9 cellular contexts compared by ENCODE assay signal in the genomic region with DNA sequence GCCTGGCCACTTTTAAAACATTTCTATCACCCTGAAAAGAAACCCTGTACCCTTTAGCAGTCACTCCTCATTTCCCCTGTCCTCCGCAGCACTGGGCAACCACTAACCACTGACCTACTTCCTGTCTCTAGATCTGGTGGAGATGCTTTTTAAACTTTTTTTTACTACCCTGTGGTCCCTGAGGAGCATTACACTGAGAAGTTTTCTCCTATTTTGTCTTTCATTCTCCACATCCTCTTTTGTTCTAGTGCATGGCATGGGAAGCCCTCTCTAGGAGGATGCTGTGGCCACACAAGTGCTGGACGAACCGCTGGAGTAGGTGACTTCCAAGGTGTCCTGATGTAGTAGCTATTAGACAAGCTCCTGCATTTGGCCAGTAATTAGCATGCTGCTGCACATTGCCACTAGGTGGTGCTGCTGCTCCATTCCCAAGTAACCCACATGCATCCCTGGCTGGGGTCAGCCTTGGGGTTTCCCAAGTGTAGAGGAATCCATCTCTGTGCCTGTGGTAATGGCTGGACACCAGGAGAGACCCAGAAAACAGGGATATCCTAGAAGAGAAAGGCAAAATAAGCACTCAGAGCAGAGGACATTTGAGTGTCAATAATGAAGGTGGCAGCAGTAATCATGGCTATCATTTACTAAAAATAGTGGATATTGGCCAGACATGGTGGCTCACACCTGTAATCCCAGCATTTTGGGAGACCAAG.
DNase-seq lines count a peak whose midpoint lies in the region; ATAC-seq and TF ChIP-seq lines count a peak whose summit lies in the region.
"Had no signal": no experiment of that assay in that cellular context is flagged by ENCODE, and none has a peak within 500 bp of the region (broad histone marks: within the 10 kb centered on the region; RNA-seq: fewer than 3 reads in every experiment).

No MANE protein-coding gene starts in this region.

- H3K4me1 Mint-ChIP-seq in activated T-helper 2 cell treated with anti-CD3 and anti-CD28 coated beads, Interferon-gamma antibody, Interleukin-2, Interleukin-4, amounts not matched to agents 10 μg/mL and 5 μg/mL and 100 μg/mL, durations not matched to agents 14 hours and 24 hours and 36 hours (ENCODE audit: low read depth) = peaks cover 8% of the 10 kb centered on the region
- peaks cover 1% of the 10 kb centered on the region for H3K4me1 Mint-ChIP-seq in glutamatergic neuron (ENCODE audit: low read depth, unreplicated experiment)

- H3K36me3 Mint-ChIP-seq in activated T-helper 2 cell treated with anti-CD3 and anti-CD28 coated beads, Interferon-gamma antibody, Interleukin-2, Interleukin-4, amounts not matched to agents 10 μg/mL and 5 μg/mL and 100 μg/mL, durations not matched to agents 14 hours and 24 hours and 36 hours (ENCODE audit: low read depth) = peaks cover 14% of the 10 kb centered on the region
- no peaks in the 10 kb centered on the region for H3K36me3 Mint-ChIP-seq in glutamatergic neuron (ENCODE audit: unreplicated experiment)
- H3K36me3 Mint-ChIP-seq: IgD-negative memory B cell had no signal

- no peaks in the 10 kb centered on the region for H3K27me3 Mint-ChIP-seq in activated T-helper 2 cell treated with anti-CD3 and anti-CD28 coated beads, Interferon-gamma antibody, Interleukin-2, Interleukin-4, amounts not matched to agents 10 μg/mL and 5 μg/mL and 100 μg/mL, durations not matched to agents 14 hours and 24 hours and 36 hours (ENCODE audit: low read depth)
- peaks cover 2% of the 10 kb centered on the region for H3K27me3 Mint-ChIP-seq in glutamatergic neuron (ENCODE audit: unreplicated experiment)
- H3K27me3 Mint-ChIP-seq: IgD-negative memory B cell had no signal

- H3K4me3 Mint-ChIP-seq in activated T-helper 2 cell treated with anti-CD3 and anti-CD28 coated beads, Interferon-gamma antibody, Interleukin-2, Interleukin-4, amounts not matched to agents 10 μg/mL and 5 μg/mL and 100 μg/mL, durations not matched to agents 14 hours and 24 hours and 36 hours (ENCODE audit: low read depth) = no peak overlapping the region
- no peak overlapping the region for H3K4me3 Mint-ChIP-seq in glutamatergic neuron (ENCODE audit: unreplicated experiment)
- H3K4me3 Mint-ChIP-seq: IgD-negative memory B cell had no signal

- H3K9me3 Mint-ChIP-seq in activated T-helper 2 cell treated with anti-CD3 and anti-CD28 coated beads, Interferon-gamma antibody, Interleukin-2, Interleukin-4, amounts not matched to agents 10 μg/mL and 5 μg/mL and 100 μg/mL, durations not matched to agents 14 hours and 24 hours and 36 hours = no peaks in the 10 kb centered on the region
- no peaks in the 10 kb centered on the region for H3K9me3 Mint-ChIP-seq in glutamatergic neuron (ENCODE audit: unreplicated experiment)
- H3K9me3 Mint-ChIP-seq: IgD-negative memory B cell had no signal

- intact Hi-C loops in activated T-helper 2 cell treated with anti-CD3 and anti-CD28 coated beads, Interferon-gamma antibody, Interleukin-2, Interleukin-4, amounts not matched to agents 10 μg/mL and 5 μg/mL and 100 μg/mL, durations not matched to agents 14 hours and 24 hours and 36 hours (cut with micrococcal nuclease) = loop anchor here (1.0 kb wide), 1 partner anchor 192 kb away; no protein-coding TSS in a partner anchor

- TF ChIP-seq CTCF in NB4 (IDR thresholded peaks at IDR 0.05; ENCODE audit: low read depth, low read length) = peak; percentile 96
- peak; percentile 94 for TF ChIP-seq CTCF in glutamatergic neuron (IDR thresholded peaks at IDR 0.05; ENCODE audit: partially characterized antibody, unreplicated experiment)

- H3K27ac Mint-ChIP-seq in activated T-helper 2 cell treated with anti-CD3 and anti-CD28 coated beads, Interferon-gamma antibody, Interleukin-2, Interleukin-4, amounts not matched to agents 10 μg/mL and 5 μg/mL and 100 μg/mL, durations not matched to agents 14 hours and 24 hours and 36 hours = no peak overlapping the region
- no peak overlapping the region for H3K27ac Mint-ChIP-seq in glutamatergic neuron (ENCODE audit: unreplicated experiment)
- H3K27ac Mint-ChIP-seq: IgD-negative memory B cell had no signal

- no peak for TF ChIP-seq POLR2A in NB4 (IDR thresholded peaks at IDR 0.05; ENCODE audit: extremely low read depth, insufficient read length)

- DNase-seq in COLO829 (ENCODE audit: low spot score) = peak; percentile 57
- DNase-seq in NB4 (ENCODE audit: low read depth) = peak; percentile 85
- DNase-seq in activated T-helper 2 cell treated with anti-CD3 and anti-CD28 coated beads, Interferon-gamma antibody, Interleukin-2, Interleukin-4, amounts not matched to agents 10 μg/mL and 5 μg/mL and 100 μg/mL, durations not matched to agents 14 hours and 24 hours and 36 hours (ENCODE audit: low spot score) = peak; percentile 62
- DNase-seq in glutamatergic neuron = peak; percentile 91
- DNase-seq in pulmonary artery endothelial cell (ENCODE audit: low read depth, low spot score) = peak; percentile 51
- no peak for DNase-seq in DMS153 treated with DMSO at 0.1 percent for 48 hours (lab: John Stamatoyannopoulos, UW; ENCODE audit: unreplicated experiment)
- DNase-seq in T1000 (lab: John Stamatoyannopoulos, UW) = no peak

- no peak for ATAC-seq in GM18858 (IDR thresholded peaks at IDR 0.05; ENCODE audit: unreplicated experiment)

- no peak overlapping the region for H3K4me3 ChIP-seq in NB4 (ENCODE audit: low read depth, low read length)

Comparison
In these comparisons a context has a peak if more than half of its experiments do, and no peak if none do; other contexts are left out.
1. DNase-seq: peak in COLO829 (single experiment), NB4 (single experiment), activated T-helper 2 cell treated with anti-CD3 and anti-CD28 coated beads, Interferon-gamma antibody, Interleukin-2, Interleukin-4, amounts not matched to agents 10 μg/mL and 5 μg/mL and 100 μg/mL, durations not matched to agents 14 hours and 24 hours and 36 hours (single experiment), glutamatergic neuron (single experiment) and pulmonary artery endothelial cell (single experiment); none in DMS153 treated with DMSO at 0.1 percent for 48 hours (single experiment) and T1000 (single experiment).